In the genomic region with DNA sequence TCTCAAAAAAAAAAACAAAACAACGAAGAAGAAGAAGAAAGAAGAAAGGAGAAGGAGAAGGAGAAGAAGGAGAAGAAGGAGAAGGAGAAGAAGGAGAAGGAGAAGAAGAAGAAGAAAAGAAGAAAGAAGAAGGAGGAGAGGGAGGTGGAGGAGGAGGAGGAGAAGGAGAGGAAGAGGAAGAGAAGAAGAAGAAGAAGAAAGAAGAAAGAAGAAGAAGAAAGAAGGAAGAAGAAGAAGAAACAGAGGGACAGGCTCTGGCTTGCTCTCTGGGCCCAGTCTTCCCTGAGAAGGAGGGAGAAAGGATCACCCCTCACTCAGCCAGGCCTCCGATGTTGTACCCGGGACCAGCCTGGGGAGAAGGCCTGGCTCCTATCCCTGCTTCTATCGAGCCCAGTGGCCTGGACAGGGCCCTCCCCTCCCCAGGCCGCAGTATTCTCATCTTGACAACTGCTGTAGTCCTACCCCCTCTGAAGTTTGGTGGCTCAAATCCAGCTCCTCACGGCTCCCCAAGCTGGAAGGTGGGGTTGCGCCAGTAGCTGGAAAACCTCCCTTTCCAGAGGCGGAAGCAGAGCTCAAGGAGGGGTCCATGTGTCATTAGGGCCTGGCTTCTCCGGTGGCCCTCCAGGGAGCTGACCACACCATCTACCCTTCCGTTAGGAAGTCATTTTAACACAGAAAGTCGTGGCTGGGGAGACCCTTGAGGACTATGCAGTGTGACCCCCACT, we compare ENCODE assay signal across 22 cellular contexts. TPM values are rescaled to one million over a fixed set of nuclear protein-coding genes. Genes with fewer than 3 reads are reported as not detected.
DNase-seq lines count a peak whose midpoint lies in the region; ATAC-seq and TF ChIP-seq lines count a peak whose summit lies in the region.
"Had no signal": no experiment of that assay in that cellular context is flagged by ENCODE, and none has a peak within 500 bp of the region (broad histone marks: within the 10 kb centered on the region; RNA-seq: fewer than 3 reads in every experiment).

No MANE protein-coding gene starts in this region.

- dilution Hi-C loops in IMR-90 (cut with HindIII; ENCODE audit: low sequenced_read_pairs, unreplicated experiment), result no loop called here

- no peak for TF ChIP-seq POLR2A in IMR-90 (IDR thresholded peaks at IDR 0.05; ENCODE audit: low read depth, low read length)

- no peak overlapping the region for H2BK5ac ChIP-seq in IMR-90 (ENCODE audit: low read depth, low read length, poor library complexity, severe bottlenecking)

- no peaks in the 10 kb centered on the region for H3K4me1 Mint-ChIP-seq in central memory CD8-positive, alpha-beta T cell
- H3K4me1 Mint-ChIP-seq: memory B cell had no signal

- CTCF ChIA-PET in IMR-90 (lab: Yijun Ruan, JAX), result interaction anchor here (1.4 kb wide), 1 partner anchor 16 kb away, joined by 3 read pairs; no protein-coding TSS in a partner anchor

- no peak overlapping the region for H4K8ac ChIP-seq in IMR-90 (ENCODE audit: low read depth in 2 of 2, low read length in 2 of 2)

- H3K4me3 ChIP-seq in IMR-90 (ENCODE audit: insufficient read depth, low read depth, low read length) (no peak overlapping the region), right atrium auricular region (no peak overlapping the region), smooth muscle cell (no peak overlapping the region)

- no peak overlapping the region for H4K5ac ChIP-seq in IMR-90 (ENCODE audit: low read depth, low read length)

- no peak overlapping the region for H3K4me3 Mint-ChIP-seq in central memory CD8-positive, alpha-beta T cell
- H3K4me3 Mint-ChIP-seq: effector memory CD8-positive, alpha-beta T cell; HFFc6; memory B cell; T-helper 2 cell treated with Interferon-gamma antibody and Interleukin-4, amounts not matched to agents 5 μg/mL and 100 μg/mL, for 36 hours had no signal

- H3F3A ChIP-seq in smooth muscle cell (ENCODE audit: low read depth), result no peaks in the 10 kb centered on the region

- no TSS peak for BruUV-seq in IMR-90 (replicated peaks; lab: Mats Ljungman, UMichigan)

- H2BK20ac ChIP-seq in IMR-90 (ENCODE audit: low read depth, low read length), result no peak overlapping the region

- ATAC-seq in IMR-90 (ENCODE audit: low read depth) (no peak), GM21360 (IDR thresholded peaks at IDR 0.05; ENCODE audit: unreplicated experiment) (no peak), HG02588 (IDR thresholded peaks at IDR 0.05; ENCODE audit: unreplicated experiment) (no peak)
- ATAC-seq in central memory CD8-positive, alpha-beta T cell (replicated peaks; ENCODE audit: extremely low read depth, poor library complexity, severe bottlenecking), result no peak
- ATAC-seq: activated CD4-positive, CD25-positive, alpha-beta regulatory T cell treated with anti-CD3 and anti-CD28 coated beads, Interleukin-2, amount 50 U/mL, for 24 hours; effector memory CD8-positive, alpha-beta T cell had no signal

- no peak overlapping the region for H3K27ac ChIP-seq in IMR-90 (ENCODE audit: insufficient read depth, low read length)
- H3K27ac ChIP-seq in right atrium auricular region, result peak overlapping the region; percentile 1 to 33
- H3K27ac ChIP-seq in smooth muscle cell (ENCODE audit: low read depth), result peak overlapping the region; percentile 59

- H3K9me3 Mint-ChIP-seq in central memory CD8-positive, alpha-beta T cell, result no peaks in the 10 kb centered on the region
- H3K9me3 Mint-ChIP-seq: effector memory CD8-positive, alpha-beta T cell; HFFc6; memory B cell; T-helper 2 cell treated with Interferon-gamma antibody and Interleukin-4, amounts not matched to agents 5 μg/mL and 100 μg/mL, for 36 hours had no signal

- peaks cover 13% of the 10 kb centered on the region for H3K4me1 ChIP-seq in IMR-90 (ENCODE audit: control insufficient read depth, insufficient read depth, low read length)
- peaks cover 0 to 3% of the 10 kb centered on the region in 2 donors for H3K4me1 ChIP-seq in right atrium auricular region
- H3K4me1 ChIP-seq in smooth muscle cell (ENCODE audit: low read depth), result no peaks in the 10 kb centered on the region

- no peak overlapping the region for H4K91ac ChIP-seq in IMR-90 (ENCODE audit: insufficient read depth, low read depth, low read length)

- H2AFZ ChIP-seq in IMR-90 (replicated peaks; ENCODE audit: low read length, poor library complexity), result no peak overlapping the region
- no peak overlapping the region for H2AFZ ChIP-seq in smooth muscle cell (ENCODE audit: low read depth)

- TF ChIP-seq RAD21 in IMR-90 (IDR thresholded peaks at IDR 0.05; ENCODE audit: low read length), result no peak

- intact Hi-C loops in IMR-90 (cut with micrococcal nuclease), result no loop called here

- H3K27me3 Mint-ChIP-seq in central memory CD8-positive, alpha-beta T cell, result no peaks in the 10 kb centered on the region
- H3K27me3 Mint-ChIP-seq: effector memory CD8-positive, alpha-beta T cell; memory B cell had no signal

- H3K9me3 ChIP-seq in IMR-90 (ENCODE audit: control insufficient read depth, insufficient read depth, low read length) (no peaks in the 10 kb centered on the region), right atrium auricular region (no peaks in the 10 kb centered on the region), smooth muscle cell (replicated peaks; ENCODE audit: low read depth) (no peaks in the 10 kb centered on the region)

- H3K27me3 ChIP-seq in IMR-90 (ENCODE audit: control insufficient read depth, insufficient read depth, low read length), result no peaks in the 10 kb centered on the region
- H3K27me3 ChIP-seq in right atrium auricular region, result no peaks in the 10 kb centered on the region
- H3K27me3 ChIP-seq in smooth muscle cell (ENCODE audit: low read depth), result no peaks in the 10 kb centered on the region

- H3K4ac ChIP-seq in IMR-90 (ENCODE audit: low read depth, low read length), result no peak overlapping the region

- H4K20me1 ChIP-seq in IMR-90 (ENCODE audit: insufficient read depth, low read length) (no peaks in the 10 kb centered on the region), smooth muscle cell (ENCODE audit: low read depth) (no peaks in the 10 kb centered on the region)

- no peak overlapping the region for H3K18ac ChIP-seq in IMR-90 (ENCODE audit: low read depth, low read length)

- no peak overlapping the region for H3K4me2 ChIP-seq in IMR-90 (ENCODE audit: low read depth, low read length)
- no peak overlapping the region for H3K4me2 ChIP-seq in smooth muscle cell

- no peak for TF ChIP-seq CTCF in IMR-90 (conservative IDR thresholded peaks at IDR 0.05; ENCODE audit: low read depth, low read length)
- no peak for TF ChIP-seq CTCF in right atrium auricular region (IDR thresholded peaks at IDR 0.05)
- TF ChIP-seq CTCF in smooth muscle cell (IDR thresholded peaks at IDR 0.05; ENCODE audit: borderline replicate concordance, insufficient read depth, poor library complexity, severe bottlenecking), result no peak

- no peak overlapping the region for H3K23ac ChIP-seq in IMR-90 (ENCODE audit: low read depth, low read length)

- no CpG with 5 or more reads among the region's 11 CpGs for WGBS in IMR-90 (ENCODE audit: extremely low coverage in 2 of 2, insufficient read length in 1 of 2), 2 experiments
- WGBS in smooth muscle cell (ENCODE audit: low lambda C conversion rate), result 86% methylated on average over 11 of the region's 11 CpGs

- POLR2A ChIA-PET in IMR-90 (lab: Charles Lee; ENCODE audit: unreplicated experiment), result no interaction called here

- peaks cover 0 to 10% of the 10 kb centered on the region in 2 experiments; a peak in 2 of 4 replicates for H3K79me1 ChIP-seq in IMR-90 (ENCODE audit: low read depth in 1 of 2, low read length in 2 of 2)

- H3K9ac ChIP-seq in IMR-90 (ENCODE audit: low read depth, low read length), result no peak overlapping the region
- no peak overlapping the region for H3K9ac ChIP-seq in smooth muscle cell (ENCODE audit: low read depth)

- H3K36me3 Mint-ChIP-seq in central memory CD8-positive, alpha-beta T cell (ENCODE audit: insufficient read depth), result no peaks in the 10 kb centered on the region
- H3K36me3 Mint-ChIP-seq: memory B cell had no signal

- H2AK9ac ChIP-seq in IMR-90 (replicated peaks; ENCODE audit: low read depth, low read length, poor library complexity), result peak overlapping the region; percentile 65

- in situ Hi-C loops in IMR-90 (cut with MboI; ENCODE audit: low sequenced_read_pairs), result no loop called here

- DNase-seq in IMR-90, result no peak
- no peak for DNase-seq in central memory CD8-positive, alpha-beta T cell (ENCODE audit: low spot score in 2 of 2)
- no peak for DNase-seq in right atrium auricular region (ENCODE audit: low spot score)
- DNase-seq in smooth muscle cell (lab: John Stamatoyannopoulos, UW; ENCODE audit: unreplicated experiment), result no peak
- DNase-seq in Ammon's horn (ENCODE audit: low spot score), result no peak
- no peak for DNase-seq in GM19240 (ENCODE audit: insufficient read length, low spot score)
- DNase-seq: central memory CD4-positive, alpha-beta T cell; COR-L47; effector memory CD8-positive, alpha-beta T cell; hippocampal formation; islet precursor cell; NCI-H1105 treated with DMSO at 0.1 percent for 48 hours; stimulated activated naive CD4-positive, alpha-beta T cell had no signal

- peak overlapping the region; percentile 34 for H3K27ac Mint-ChIP-seq in central memory CD8-positive, alpha-beta T cell (ENCODE audit: low read depth)
- H3K27ac Mint-ChIP-seq: memory B cell; T-helper 2 cell treated with Interferon-gamma antibody and Interleukin-4, amounts not matched to agents 5 μg/mL and 100 μg/mL, for 36 hours had no signal

- H3K14ac ChIP-seq in IMR-90 (replicated peaks; ENCODE audit: low read depth, low read length), result no peak overlapping the region

- H3K9me1 ChIP-seq in IMR-90 (ENCODE audit: insufficient read depth, low read length), result peaks cover 15% of the 10 kb centered on the region

- H2AK5ac ChIP-seq in IMR-90 (ENCODE audit: low read depth, low read length), result no peak overlapping the region

- no peaks in the 10 kb centered on the region for H3K79me2 ChIP-seq in smooth muscle cell (ENCODE audit: low read depth)

- H2BK15ac ChIP-seq in IMR-90 (ENCODE audit: low read depth, low read length), result no peak overlapping the region

- H3K56ac ChIP-seq in IMR-90 (ENCODE audit: extremely low read depth, insufficient read depth, low read length), result no peak overlapping the region

- peaks cover 2% of the 10 kb centered on the region; the same call in 1 of the 2 replicates for H3K36me3 ChIP-seq in IMR-90 (ENCODE audit: control insufficient read depth, insufficient read depth, low read length)
- H3K36me3 ChIP-seq in right atrium auricular region, result no peaks in the 10 kb centered on the region
- no peaks in the 10 kb centered on the region for H3K36me3 ChIP-seq in smooth muscle cell (ENCODE audit: low read depth)

- no peak overlapping the region for H2BK120ac ChIP-seq in IMR-90 (ENCODE audit: low read depth, low read length)

RNA-seq across cellular contexts. Expression of gene C6orf132, which starts 18.9 kb away (rescaled TPM):
- total RNA-seq in IMR-90 (2012; rRNA removed) (0.72 and 1.1 TPM in 2 replicates), right atrium auricular region (1 to 10 TPM; 1.9 to 2.8 TPM), smooth muscle cell (4.5 and 4.9 TPM in 2 replicates)
- polyA plus RNA-seq in IMR-90 (2012; rRNA removed) (1.7 and 1.8 TPM in 2 replicates), smooth muscle cell (1.4 and 7.0 TPM in 2 replicates)
- polyA plus RNA-seq in IMR-90 (2012; cell fraction: cytosol; rRNA removed), result 1.6 and 1.7 TPM in 2 replicates
- 3.0 and 3.3 TPM in 2 replicates for polyA plus RNA-seq in IMR-90 (2012; cell fraction: nucleus; rRNA removed; ENCODE audit: low replicate concordance)
- total RNA-seq: SK-MEL-5 had no signal

RNA-seq across cellular contexts. Expression of gene GUCA1A, which starts 49.6 kb away (rescaled TPM):
- total RNA-seq in IMR-90 (2012; rRNA removed), result under 0.01 and 0.18 TPM in 2 replicates
- polyA plus RNA-seq in IMR-90 (2012; rRNA removed), result 0.32 and 0.34 TPM in 2 replicates
- polyA plus RNA-seq in IMR-90 (2012; cell fraction: cytosol; rRNA removed), result 0.50 and 0.60 TPM in 2 replicates
- polyA plus RNA-seq in IMR-90 (2012; cell fraction: nucleus; rRNA removed; ENCODE audit: low replicate concordance), result 0.12 and 0.18 TPM in 2 replicates
- not detected for total RNA-seq in right atrium auricular region
- total RNA-seq in smooth muscle cell, result 1.6 and 2.3 TPM in 2 replicates
- 3.9 and 7.2 TPM in 2 replicates for polyA plus RNA-seq in smooth muscle cell
- total RNA-seq: HFFc6, HT-29, OCI-LY7, SK-MEL-5 had no signal
